In the genomic region with DNA sequence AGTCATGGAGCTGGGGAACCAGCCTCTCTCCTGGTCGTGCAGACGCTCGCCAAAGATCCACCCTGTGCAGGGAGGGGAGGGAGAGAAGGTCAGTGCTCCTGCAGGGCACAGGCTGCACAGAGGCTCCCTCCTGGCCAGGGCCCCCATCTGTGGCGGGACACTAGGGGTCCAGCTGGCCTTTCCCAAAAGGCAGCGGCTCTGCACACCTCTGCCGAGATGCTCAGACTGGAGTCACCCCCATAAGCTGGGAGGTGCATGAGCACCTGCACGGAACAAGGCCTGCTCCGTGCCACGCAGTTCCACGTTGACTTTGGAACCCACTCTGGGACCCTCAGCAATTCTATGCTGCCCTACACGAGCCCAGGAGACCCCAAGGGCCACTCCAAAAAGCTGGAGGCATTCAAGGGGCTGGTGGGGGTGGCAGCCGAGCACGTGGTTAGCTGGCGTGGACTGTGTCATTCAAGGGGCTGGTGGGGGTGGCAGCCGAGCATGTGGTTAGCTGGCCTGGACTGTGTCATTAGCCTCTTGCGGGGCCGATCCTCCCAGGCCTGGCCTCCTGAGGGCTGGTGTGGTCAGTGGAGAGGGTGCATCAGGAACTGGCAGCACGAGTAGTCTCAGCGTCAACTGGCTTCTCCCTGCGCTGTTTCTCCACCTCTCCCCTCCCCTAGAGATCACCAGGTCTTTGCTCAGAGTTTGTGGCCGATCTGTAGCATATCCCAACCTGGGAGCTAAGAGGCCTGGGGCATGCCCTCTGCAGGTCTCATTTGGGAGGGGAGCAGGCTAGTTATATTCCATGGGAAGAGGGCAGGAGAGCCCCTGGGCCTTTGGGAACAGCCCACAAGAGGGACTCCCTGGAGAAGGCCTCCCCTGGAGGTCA, we compare ENCODE assay signal across 12 cellular contexts.
"Had no signal": no experiment of that assay in that cellular context is flagged by ENCODE, and none has a peak within 500 bp of the region (broad histone marks: within the 10 kb centered on the region; RNA-seq: fewer than 3 reads in every experiment).

No MANE protein-coding gene starts in this region.

- H3K4me3 Mint-ChIP-seq: activated naive CD4-positive, alpha-beta T cell treated with anti-CD3 and anti-CD28 coated beads, Interleukin-2, amount 10 ng/mL, durations not matched to agents 7 days and 5 days; central memory CD8-positive, alpha-beta T cell; dendritic cell treated with granulocyte-macrophage colony-stimulating factor and Interleukin-4, amounts not matched to agents 40 ng/mL and 50 ng/mL, for 4 days; stimulated activated naive CD8-positive, alpha-beta T cell treated with anti-CD3 and anti-CD28 coated beads, Interleukin-15, amount 100 ng/mL, for 72 hours had no signal

- H3K9me3 Mint-ChIP-seq: activated naive CD4-positive, alpha-beta T cell treated with anti-CD3 and anti-CD28 coated beads, Interleukin-2, amount 10 ng/mL, durations not matched to agents 7 days and 5 days; activated T-helper 2 cell treated with anti-CD3 and anti-CD28 coated beads, Interferon-gamma antibody, Interleukin-2, Interleukin-4, amounts not matched to agents 10 μg/mL and 5 μg/mL and 100 μg/mL, durations not matched to agents 14 hours and 24 hours and 36 hours; central memory CD8-positive, alpha-beta T cell; dendritic cell treated with granulocyte-macrophage colony-stimulating factor and Interleukin-4, amounts not matched to agents 40 ng/mL and 50 ng/mL, for 4 days; stimulated activated naive CD8-positive, alpha-beta T cell treated with anti-CD3 and anti-CD28 coated beads, Interleukin-15, amount 100 ng/mL, for 72 hours had no signal

- ATAC-seq: stimulated activated naive CD8-positive, alpha-beta T cell treated with anti-CD3 and anti-CD28 coated beads, Interleukin-15, amount 100 ng/mL, for 72 hours had no signal

- H3K36me3 Mint-ChIP-seq: activated naive CD4-positive, alpha-beta T cell treated with anti-CD3 and anti-CD28 coated beads, Interleukin-2, amount 10 ng/mL, durations not matched to agents 7 days and 5 days; naive B cell had no signal

- H3K4me3 ChIP-seq: esophagus muscularis mucosa, uterus had no signal

- H3K36me3 ChIP-seq: esophagus muscularis mucosa, uterus had no signal

- H3K27ac ChIP-seq: esophagus muscularis mucosa, uterus had no signal

- DNase-seq: activated CD4-positive, alpha-beta T cell treated with anti-CD3 and anti-CD28 coated beads, Interleukin-2, amount 50 U/mL, for 1 hour; activated naive CD4-positive, alpha-beta T cell treated with anti-CD3 and anti-CD28 coated beads, Interleukin-2, amount 10 ng/mL, durations not matched to agents 7 days and 5 days; naive B cell; occipital lobe; stimulated activated CD4-positive, alpha-beta T cell treated with anti-CD3 and anti-CD28 coated beads, Interleukin-15, amount 100 ng/mL, for 24 hours; stimulated activated CD4-positive, alpha-beta T cell treated with anti-CD3 and anti-CD28 coated beads, Interleukin-4, amount 100 ng/mL, for 24 hours; stimulated activated naive CD8-positive, alpha-beta T cell treated with anti-CD3 and anti-CD28 coated beads, Interleukin-15, amount 100 ng/mL, for 72 hours; uterus had no signal

- H3K27ac Mint-ChIP-seq: activated naive CD4-positive, alpha-beta T cell treated with anti-CD3 and anti-CD28 coated beads, Interleukin-2, amount 10 ng/mL, durations not matched to agents 7 days and 5 days; activated T-helper 2 cell treated with anti-CD3 and anti-CD28 coated beads, Interferon-gamma antibody, Interleukin-2, Interleukin-4, amounts not matched to agents 10 μg/mL and 5 μg/mL and 100 μg/mL, durations not matched to agents 14 hours and 24 hours and 36 hours; dendritic cell treated with granulocyte-macrophage colony-stimulating factor and Interleukin-4, amounts not matched to agents 40 ng/mL and 50 ng/mL, for 4 days; stimulated activated naive CD8-positive, alpha-beta T cell treated with anti-CD3 and anti-CD28 coated beads, Interleukin-15, amount 100 ng/mL, for 72 hours had no signal
